In the genomic region with DNA sequence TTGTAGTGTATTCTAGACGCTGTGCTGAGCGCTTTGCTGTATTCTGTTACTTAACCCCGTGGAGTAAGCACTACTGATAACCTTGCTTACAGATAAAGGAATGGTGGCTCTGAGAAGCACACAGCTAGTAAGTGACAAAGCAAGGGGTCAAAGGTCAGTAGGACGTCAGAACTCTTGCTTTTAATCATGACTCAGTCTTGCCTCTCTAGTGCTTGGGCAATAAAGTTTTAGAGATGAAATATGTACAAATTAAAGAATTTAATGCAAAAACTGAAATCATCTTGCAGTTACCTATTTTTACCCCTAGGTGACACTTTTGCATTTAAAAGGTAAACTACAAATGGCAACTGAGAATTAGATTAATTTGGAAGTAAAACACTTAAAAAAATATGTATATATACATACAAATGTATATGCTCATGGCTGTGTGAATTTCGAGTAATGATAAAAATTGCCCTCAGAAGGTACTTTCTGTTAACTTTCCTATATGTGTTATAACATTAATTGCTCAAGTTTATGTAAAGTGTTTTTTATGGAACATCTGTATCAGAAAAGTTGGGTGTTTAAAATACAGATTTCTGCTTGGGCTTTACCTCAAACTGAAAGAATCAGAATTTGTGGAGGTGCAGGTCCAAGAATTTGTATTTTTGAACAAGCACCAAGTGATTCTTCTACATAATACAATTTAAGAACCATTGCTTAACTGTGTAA, we compare ENCODE assay signal across 8 cellular contexts.
DNase-seq lines count a peak whose midpoint lies in the region; ATAC-seq and TF ChIP-seq lines count a peak whose summit lies in the region.

No MANE protein-coding gene starts in this region.

- CTCF ChIA-PET in HEK293T (lab: Yijun Ruan, JAX), result interaction anchor here (0.8 kb wide), 1 partner anchor 8 kb away, joined by 3 read pairs; no protein-coding TSS in a partner anchor

- peaks cover 22% of the 10 kb centered on the region for H3K4me1 ChIP-seq in skeletal muscle satellite cell (ENCODE audit: control insufficient read depth, insufficient read depth, low read length)

- ATAC-seq in HG02623 (IDR thresholded peaks at IDR 0.05; ENCODE audit: unreplicated experiment), result no peak
- no peak for ATAC-seq in left cardiac atrium

- H3K4me2 ChIP-seq in skeletal muscle satellite cell (ENCODE audit: low read length), result no peak overlapping the region

- intact Hi-C loops in left cardiac atrium (cut with DNase I), result no loop called here

- DNase-seq in GM13977 (ENCODE audit: low spot score) (no peak), NOMO-1 treated with DMSO at 0.1 percent for 48 hours (lab: John Stamatoyannopoulos, UW; ENCODE audit: unreplicated experiment) (peak; percentile 74), epithelial cell of proximal tubule (ENCODE audit: low read depth) (no peak), HEK293T (ENCODE audit: extremely low spot score) (no peak), left cardiac atrium (no peak)
- no peak for DNase-seq in activated CD4-positive, alpha-beta T cell treated with anti-CD3 and anti-CD28 coated beads, Interleukin-2, amount 50 U/mL, for 48 hours

- in situ Hi-C loops in GM13977 (cut with MboI; ENCODE audit: low pct_unique_long_range_greater_than_20kb, low sequenced_read_pairs, unreplicated experiment), result loop anchor here (25.0 kb wide), 2 partner anchors 1137 to 1287 kb away; no protein-coding TSS in a partner anchor

- H3K9me3 ChIP-seq in skeletal muscle satellite cell (replicated peaks; ENCODE audit: low read length), result no peaks in the 10 kb centered on the region

- H3K4me3 ChIP-seq in epithelial cell of proximal tubule (ENCODE audit: low read depth, low read length) (no peak overlapping the region), skeletal muscle satellite cell (ENCODE audit: low read length) (no peak overlapping the region)

- H3K36me3 ChIP-seq in skeletal muscle satellite cell (ENCODE audit: insufficient read depth, low read length), result no peaks in the 10 kb centered on the region

- POLR2A ChIA-PET in HEK293T (lab: Yijun Ruan, JAX), result no interaction called here

- TF ChIP-seq CTCF in GM13977 (IDR thresholded peaks at IDR 0.05; ENCODE audit: extremely low read depth, insufficient read depth, missing control alignments), result peak; percentile 46
- peak; percentile 50 for TF ChIP-seq CTCF in epithelial cell of proximal tubule (conservative IDR thresholded peaks at IDR 0.05; ENCODE audit: low read depth, low read length)

- no peaks in the 10 kb centered on the region for H3K27me3 ChIP-seq in skeletal muscle satellite cell (ENCODE audit: control insufficient read depth, insufficient read depth, low read length)

- H3K9ac ChIP-seq in skeletal muscle satellite cell (ENCODE audit: low read depth, low read length), result peak overlapping the region; percentile 20

TF ChIP-seq in HEK293T, 16 proteins besides CTCF, POLR2A, EP300 and RAD21:
- TF ChIP-seq TARDBP (IDR thresholded peaks at IDR 0.05) (no peak), FOXK2 (IDR thresholded peaks at IDR 0.05) (no peak), ZNF384 (IDR thresholded peaks at IDR 0.05) (no peak), ARNT (IDR thresholded peaks at IDR 0.05) (no peak), LEF1 (IDR thresholded peaks at IDR 0.05; ENCODE audit: borderline replicate concordance) (no peak), NFRKB (IDR thresholded peaks at IDR 0.05) (no peak), FOXA1 (IDR thresholded peaks at IDR 0.05) (no peak), BHLHE40 (IDR thresholded peaks at IDR 0.05; ENCODE audit: borderline replicate concordance) (no peak), L3MBTL2 (conservative IDR thresholded peaks at IDR 0.05) (no peak), SUZ12 (IDR thresholded peaks at IDR 0.05) (no peak), SP1 (IDR thresholded peaks at IDR 0.05) (no peak), FOXM1 (IDR thresholded peaks at IDR 0.05; ENCODE audit: borderline replicate concordance) (no peak), ELF4 (IDR thresholded peaks at IDR 0.05) (no peak), CTBP1 (IDR thresholded peaks at IDR 0.05; ENCODE audit: borderline replicate concordance) (no peak), HDGF (IDR thresholded peaks at IDR 0.05; ENCODE audit: borderline replicate concordance) (no peak)
- TF ChIP-seq, protein P1, sequence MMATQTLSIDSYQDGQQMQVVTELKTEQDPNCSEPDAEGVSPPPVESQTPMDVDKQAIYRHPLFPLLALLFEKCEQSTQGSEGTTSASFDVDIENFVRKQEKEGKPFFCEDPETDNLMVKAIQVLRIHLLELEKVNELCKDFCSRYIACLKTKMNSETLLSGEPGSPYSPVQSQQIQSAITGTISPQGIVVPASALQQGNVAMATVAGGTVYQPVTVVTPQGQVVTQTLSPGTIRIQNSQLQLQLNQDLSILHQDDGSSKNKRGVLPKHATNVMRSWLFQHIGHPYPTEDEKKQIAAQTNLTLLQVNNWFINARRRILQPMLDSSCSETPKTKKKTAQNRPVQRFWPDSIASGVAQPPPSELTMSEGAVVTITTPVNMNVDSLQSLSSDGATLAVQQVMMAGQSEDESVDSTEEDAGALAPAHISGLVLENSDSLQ (IDR thresholded peaks at IDR 0.05), result no peak
